ENCODE assay signal across 8 cellular contexts in genomic region chrX:45771114-45771513, GRCh38.
A peak's percentile ranks its signal among the peaks of the same experiment; 100 is the strongest.
DNase-seq lines count a peak whose midpoint lies in the region; ATAC-seq, FAIRE-seq and TF ChIP-seq lines count a peak whose summit lies in the region.

No MANE protein-coding gene starts in this region.

- H3K36me3 ChIP-seq in Panc1 (ENCODE audit: control insufficient read depth, insufficient read depth, low read length) = no peaks in the 10 kb centered on the region; the same call in 1 of the 2 replicates
- no peaks in the 10 kb centered on the region for H3K36me3 ChIP-seq in pancreas

- H3K9me3 ChIP-seq in Panc1 (ENCODE audit: control insufficient read depth, insufficient read depth, low read depth, low read length) (no peaks in the 10 kb centered on the region), pancreas (no peaks in the 10 kb centered on the region)

- TF ChIP-seq CTCF in Panc1 (IDR thresholded peaks at IDR 0.05) = no peak
- no peak for TF ChIP-seq CTCF in epithelial cell of esophagus (IDR thresholded peaks at IDR 0.05; ENCODE audit: insufficient read depth, low read depth, low read length, missing control alignments)
- no peak for TF ChIP-seq CTCF in pancreas (IDR thresholded peaks at IDR 0.05)

- intact Hi-C loops in Panc1 (cut with micrococcal nuclease; ENCODE audit: unreplicated experiment) (no loop called here), pancreas (cut with DNase I) (no loop called here)

- no TSS peak for BruUV-seq in Panc1 (replicated peaks; lab: Mats Ljungman, UMichigan)

- 31 to 35% methylated on average over 6 of the region's 6 CpGs for WGBS in pancreas, 2 donors

- ATAC-seq in Panc1 (peak; percentile 76), pancreas (peak in 3 of 4 donors; percentile 8 to 51 (median 19)), GM19035 (IDR thresholded peaks at IDR 0.05; ENCODE audit: unreplicated experiment) (no peak), GM18498 (IDR thresholded peaks at IDR 0.05; ENCODE audit: unreplicated experiment) (no peak), GM19397 (IDR thresholded peaks at IDR 0.05; ENCODE audit: unreplicated experiment) (no peak)

- in situ Hi-C loops in Panc1 (cut with HindIII; ENCODE audit: low pct_unique_long_range_greater_than_20kb, low sequenced_read_pairs) = no loop called here

- peaks cover 51% of the 10 kb centered on the region for H3K4me1 ChIP-seq in Panc1 (ENCODE audit: control insufficient read depth, insufficient read depth, low read length)
- H3K4me1 ChIP-seq in pancreas = peaks cover 0 to 4% (median 3%) of the 10 kb centered on the region in 3 donors

- peak overlapping the region; percentile 94 for H3K27ac ChIP-seq in Panc1 (ENCODE audit: low read length)
- H3K27ac ChIP-seq in pancreas = peak overlapping the region in 2 of 4 donors; percentile 74 to 78

- CTCF ChIA-PET in Panc1 (lab: Charles Lee) = no interaction called here

- POLR2A ChIA-PET in Panc1 (lab: Charles Lee) = no interaction called here

- DNase-seq in EH (ENCODE audit: low read depth) = peak; percentile 96
- peak; percentile 89 for DNase-seq in Panc1 (ENCODE audit: low read depth, low spot score)
- peak; percentile 90 for DNase-seq in epithelial cell of esophagus (ENCODE audit: low read depth)
- DNase-seq in pancreas = peak in 1 of 6 donors; percentile 18
- no peak for DNase-seq in HuH-7 (ENCODE audit: low spot score)

- H3K27me3 ChIP-seq in Panc1 (ENCODE audit: control insufficient read depth, insufficient read depth, low read length) (no peaks in the 10 kb centered on the region), pancreas (peaks cover 0 to 11% (median 1%) of the 10 kb centered on the region in 4 donors)

- H3K4me3 ChIP-seq in Panc1 (ENCODE audit: low read depth in 2 of 2, low read length in 2 of 2) (peak overlapping the region; percentile 54 to 74), epithelial cell of esophagus (ENCODE audit: low read length) (peak overlapping the region; percentile 68), pancreas (peak overlapping the region in 1 of 4 donors; percentile 22)

- FAIRE-seq in pancreas (lab: Jason Lieb, UNC) = no peak

Comparison
In these comparisons a context has a peak if more than half of its experiments do, and no peak if none do; other contexts are left out.
1. ATAC-seq: peak in Panc1 (single experiment) and pancreas (3 of 4); none in GM19035 (single experiment), GM18498 (single experiment) and GM19397 (single experiment).